In genomic region chr14:105529506-105530445, GRCh38 we compare ENCODE assay signal across 12 cellular contexts. TPM values are rescaled to one million over a fixed set of nuclear protein-coding genes. Genes with fewer than 3 reads are reported as not detected.
DNase-seq lines count a peak whose midpoint lies in the region; ATAC-seq and TF ChIP-seq lines count a peak whose summit lies in the region.
"Had no signal": no experiment of that assay in that cellular context is flagged by ENCODE, and none has a peak within 500 bp of the region (broad histone marks: within the 10 kb centered on the region; RNA-seq: fewer than 3 reads in every experiment).

No MANE protein-coding gene starts in this region.

- H3K36me3 ChIP-seq in H7 (replicated peaks; ENCODE audit: control insufficient read depth, insufficient read depth, low read length) = no peaks in the 10 kb centered on the region
- no peaks in the 10 kb centered on the region for H3K36me3 ChIP-seq in brain microvascular endothelial cell (replicated peaks)
- H3K36me3 ChIP-seq: uterus had no signal

- ATAC-seq in left cardiac atrium (no peak), HG02885 (IDR thresholded peaks at IDR 0.05; ENCODE audit: poor library complexity, unreplicated experiment) (no peak)

- intact Hi-C loops in left cardiac atrium (cut with DNase I) = loop anchor here (2.0 to 10.0 kb wide), 3 partner anchors 155 to 325 kb away; no protein-coding TSS in a partner anchor

- DNase-seq in H7 = peak; percentile 64
- peak; percentile 43 for DNase-seq in activated CD8-positive, alpha-beta memory T cell treated with anti-CD3 and anti-CD28 coated beads, Interleukin-2, amount 50 U/mL, for 4 hours
- DNase-seq in left cardiac atrium = peak; percentile 40
- peak; percentile 65 for DNase-seq in stimulated activated CD8-positive, alpha-beta memory T cell treated with anti-CD3 and anti-CD28 coated beads, Interleukin-4, amount 100 ng/mL, for 48 hours
- DNase-seq in brain microvascular endothelial cell = no peak
- no peak for DNase-seq in amygdala (lab: John Stamatoyannopoulos, UW)
- no peak for DNase-seq in medulla oblongata (ENCODE audit: extremely low spot score)
- DNase-seq: DND-41, NCI-H1105 treated with DMSO at 0.1 percent for 48 hours, SHP77, uterus had no signal

- in situ Hi-C loops in brain microvascular endothelial cell (cut with HindIII; ENCODE audit: low pct_ligation_motif_present, low sequenced_read_pairs) = no loop called here

- H3K4me3 ChIP-seq in H7 (ENCODE audit: insufficient read depth, low read depth, low read length) = no peak overlapping the region
- no peak overlapping the region for H3K4me3 ChIP-seq in brain microvascular endothelial cell (ENCODE audit: low read depth, low read length)

- no peak overlapping the region for H3K27ac ChIP-seq in brain microvascular endothelial cell
- H3K27ac ChIP-seq: uterus had no signal

- TF ChIP-seq CTCF in brain microvascular endothelial cell (IDR thresholded peaks at IDR 0.05; ENCODE audit: low read depth, low read length, missing control alignments) = no peak

- H3K27me3 ChIP-seq in H7 (ENCODE audit: control insufficient read depth, insufficient read depth, low read length) = peaks cover 35% of the 10 kb centered on the region
- no peaks in the 10 kb centered on the region for H3K27me3 ChIP-seq in brain microvascular endothelial cell (replicated peaks)
- H3K27me3 ChIP-seq: uterus had no signal

RNA-seq across cellular contexts. Expression of gene TMEM121, which starts 3.4 kb away (rescaled TPM):
- total RNA-seq in H7 (2014; rRNA removed; shearing (Covaris generic)) = 0.67 and 0.80 TPM in 2 replicates
- total RNA-seq in left cardiac atrium = 1 to 10 TPM; 2.2 to 2.7 TPM

RNA-seq across cellular contexts. Expression of gene TEDC1, which starts 38.7 kb away (rescaled TPM):
- 24.5 and 28.5 TPM in 2 replicates for total RNA-seq in H7 (2014; rRNA removed; shearing (Covaris generic))
- 1 to 10 TPM; 5.1 to 5.9 TPM for total RNA-seq in left cardiac atrium

RNA-seq across cellular contexts. Expression of gene CRIP1, which starts 43.1 kb away (rescaled TPM):
- 0.96 and 5.4 TPM in 2 replicates for total RNA-seq in H7 (2014; rRNA removed; shearing (Covaris generic))
- 100 to 1,000 TPM; 137 to 192 TPM for total RNA-seq in left cardiac atrium

RNA-seq across cellular contexts. Expression of gene CRIP2, which starts 55.2 kb away (rescaled TPM):
- 3.7 and 8.7 TPM in 2 replicates for total RNA-seq in H7 (2014; rRNA removed; shearing (Covaris generic))
- total RNA-seq in left cardiac atrium = 100 to 1,000 TPM; 783 to 843 TPM

Comparison
In these comparisons a context has a peak if more than half of its experiments do, and no peak if none do; other contexts are left out.
1. DNase-seq: peak in H7 (single experiment), activated CD8-positive, alpha-beta memory T cell treated with anti-CD3 and anti-CD28 coated beads, Interleukin-2, amount 50 U/mL, for 4 hours (single experiment), left cardiac atrium (single experiment) and stimulated activated CD8-positive, alpha-beta memory T cell treated with anti-CD3 and anti-CD28 coated beads, Interleukin-4, amount 100 ng/mL, for 48 hours (single experiment); none in brain microvascular endothelial cell (single experiment), amygdala (0 of 56) and medulla oblongata (single experiment).
2. RNA of gene CRIP1, which starts 43.1 kb away (total RNA-seq): 137 to 192 TPM in left cardiac atrium; 0.96 to 5.4 TPM in H7; every median in the first group is over 10 times any median in the second.